Comparison of ENCODE assay signal across 16 cellular contexts in genomic region chr13:35285677-35286076, GRCh38.
A peak's percentile ranks its signal among the peaks of the same experiment; 100 is the strongest.
DNase-seq lines count a peak whose midpoint lies in the region; ATAC-seq and TF ChIP-seq lines count a peak whose summit lies in the region.
"Had no signal": no experiment of that assay in that cellular context is flagged by ENCODE, and none has a peak within 500 bp of the region (broad histone marks: within the 10 kb centered on the region; RNA-seq: fewer than 3 reads in every experiment).

No MANE protein-coding gene starts in this region.

- H3K27me3 Mint-ChIP-seq in GM23338 (ENCODE audit: insufficient read depth, low read depth, poor library complexity): no peaks in the 10 kb centered on the region
- no peaks in the 10 kb centered on the region for H3K27me3 Mint-ChIP-seq in progenitor cell of endocrine pancreas
- H3K27me3 Mint-ChIP-seq: B cell had no signal

- no peaks in the 10 kb centered on the region for H3K9me2 ChIP-seq in GM23338 (ENCODE audit: insufficient read depth)

- H3K9me3 ChIP-seq in parathyroid adenoma (ENCODE audit: control insufficient read depth, low read length): no peaks in the 10 kb centered on the region
- H3K9me3 ChIP-seq: BLaER1 treated with 17β-estradiol and CSF1 and Interleukin-3, amounts not matched to agents 10 nM and 100 nM had no signal

- no peak overlapping the region for H3K56ac ChIP-seq in mesendoderm (ENCODE audit: low read length)

- DNase-seq in Right ventricle myocardium superior: no peak
- DNase-seq in Right ventricle myocardium inferior (ENCODE audit: missing footprints): no peak
- DNase-seq in GM23338 (ENCODE audit: low spot score): peak; percentile 15
- DNase-seq in mesendoderm: peak; percentile 2
- DNase-seq in A172 (ENCODE audit: low spot score): no peak
- no peak for DNase-seq in progenitor cell of endocrine pancreas (ENCODE audit: low spot score, unreplicated experiment)
- DNase-seq: Calu3; CD8-positive, alpha-beta T cell; DMS79 treated with DMSO at 0.1 percent for 48 hours; GF-D8; H9; IMR-90 had no signal

- no peaks in the 10 kb centered on the region for H3K79me2 ChIP-seq in GM23338 (replicated peaks; ENCODE audit: insufficient read depth)
- no peaks in the 10 kb centered on the region for H3K79me2 ChIP-seq in mesendoderm (ENCODE audit: control insufficient read depth, insufficient read depth, low read length)
- H3K79me2 ChIP-seq in parathyroid adenoma: no peaks in the 10 kb centered on the region

- no peak overlapping the region for H2AK5ac ChIP-seq in mesendoderm (ENCODE audit: low read length)

- H3K79me1 ChIP-seq in mesendoderm (ENCODE audit: low read length): no peaks in the 10 kb centered on the region

- H3K4me2 ChIP-seq in GM23338 (no peak overlapping the region), mesendoderm (ENCODE audit: low read length) (no peak overlapping the region), parathyroid adenoma (ENCODE audit: low read length) (no peak overlapping the region)
- H3K4me2 ChIP-seq: BLaER1 treated with 17β-estradiol and CSF1 and Interleukin-3, amounts not matched to agents 10 nM and 100 nM had no signal

- H3K27me3 ChIP-seq in GM23338 (ENCODE audit: insufficient read depth) (no peaks in the 10 kb centered on the region), mesendoderm (ENCODE audit: insufficient read depth, low read length, poor library complexity) (no peaks in the 10 kb centered on the region), parathyroid adenoma (ENCODE audit: control insufficient read depth, insufficient read depth, low read length) (no peaks in the 10 kb centered on the region)
- H3K27me3 ChIP-seq: BLaER1 treated with 17β-estradiol and CSF1 and Interleukin-3, amounts not matched to agents 10 nM and 100 nM had no signal

- no peak for TF ChIP-seq CTCF in GM23338 (conservative IDR thresholded peaks at IDR 0.05; ENCODE audit: low read depth in 2 of 2)
- TF ChIP-seq CTCF in parathyroid adenoma (IDR thresholded peaks at IDR 0.05): no peak
- TF ChIP-seq CTCF in progenitor cell of endocrine pancreas (IDR thresholded peaks at IDR 0.05; ENCODE audit: unreplicated experiment): no peak

- H2BK120ac ChIP-seq in mesendoderm (ENCODE audit: low read depth, low read length): no peak overlapping the region

- H4K20me1 ChIP-seq in GM23338 (replicated peaks; ENCODE audit: insufficient read depth): no peaks in the 10 kb centered on the region
- H4K20me1 ChIP-seq: BLaER1 treated with 17β-estradiol and CSF1 and Interleukin-3, amounts not matched to agents 10 nM and 100 nM had no signal

- H3K4me1 ChIP-seq in GM23338 (ENCODE audit: insufficient read depth) (peaks cover 4% of the 10 kb centered on the region; the same call in 1 of the 2 replicates), mesendoderm (ENCODE audit: control insufficient read depth, low read depth, low read length) (no peaks in the 10 kb centered on the region), parathyroid adenoma (no peaks in the 10 kb centered on the region)
- H3K4me1 ChIP-seq: BLaER1 treated with 17β-estradiol and CSF1 and Interleukin-3, amounts not matched to agents 10 nM and 100 nM had no signal

- H4K5ac ChIP-seq in mesendoderm (ENCODE audit: low read length): no peak overlapping the region

- ATAC-seq in Right ventricle myocardium superior (ENCODE audit: poor library complexity) (peak; percentile 38), Right ventricle myocardium inferior (no peak), GM23338 (peak; percentile 36; the same call in 2 of the 3 replicates)
- ATAC-seq: CD8-positive, alpha-beta T cell had no signal

- no peaks in the 10 kb centered on the region for H3F3A ChIP-seq in GM23338 (replicated peaks; ENCODE audit: low read depth)

- no peak overlapping the region for H4K8ac ChIP-seq in mesendoderm (ENCODE audit: low read depth, low read length)

- no peak overlapping the region for H3K18ac ChIP-seq in mesendoderm (ENCODE audit: low read length)

- WGBS in mesendoderm (ENCODE audit: extremely low coverage, insufficient coverage, low lambda C conversion rate): no CpG with 5 or more reads among the region's 4 CpGs

- H3K4me1 Mint-ChIP-seq in GM23338: peaks cover 7% of the 10 kb centered on the region
- peaks cover 9% of the 10 kb centered on the region for H3K4me1 Mint-ChIP-seq in progenitor cell of endocrine pancreas (ENCODE audit: low read depth)
- H3K4me1 Mint-ChIP-seq: B cell had no signal

- no peak overlapping the region for H3K27ac Mint-ChIP-seq in GM23338
- no peak overlapping the region for H3K27ac Mint-ChIP-seq in progenitor cell of endocrine pancreas
- H3K27ac Mint-ChIP-seq: B cell; CD8-positive, alpha-beta T cell had no signal

- H3K36me3 Mint-ChIP-seq in GM23338 (ENCODE audit: low read depth) (no peaks in the 10 kb centered on the region), progenitor cell of endocrine pancreas (ENCODE audit: insufficient read depth) (no peaks in the 10 kb centered on the region)
- H3K36me3 Mint-ChIP-seq: CD8-positive, alpha-beta T cell had no signal

- no peak overlapping the region for H3K4ac ChIP-seq in mesendoderm (ENCODE audit: low read depth, low read length)

- intact Hi-C loops in Right ventricle myocardium superior (cut with DNase I): no loop called here
- intact Hi-C loops in Right ventricle myocardium inferior (cut with DNase I): no loop called here

- H2BK15ac ChIP-seq in mesendoderm (replicated peaks; ENCODE audit: low read depth): no peak overlapping the region

- no peak overlapping the region for H3K4me3 Mint-ChIP-seq in GM23338
- no peak overlapping the region for H3K4me3 Mint-ChIP-seq in progenitor cell of endocrine pancreas (ENCODE audit: low read depth)
- H3K4me3 Mint-ChIP-seq: B cell; CD8-positive, alpha-beta T cell; H9 had no signal

- H3K9ac ChIP-seq in mesendoderm (ENCODE audit: low read length) (no peak overlapping the region), parathyroid adenoma (no peak overlapping the region)
- H3K9ac ChIP-seq: BLaER1 treated with 17β-estradiol and CSF1 and Interleukin-3, amounts not matched to agents 10 nM and 100 nM had no signal

- H2BK5ac ChIP-seq in mesendoderm (ENCODE audit: low read length): no peak overlapping the region

- no peaks in the 10 kb centered on the region for H3K9me3 Mint-ChIP-seq in GM23338
- H3K9me3 Mint-ChIP-seq in progenitor cell of endocrine pancreas (ENCODE audit: low read depth): no peaks in the 10 kb centered on the region
- H3K9me3 Mint-ChIP-seq: CD8-positive, alpha-beta T cell; H9 had no signal

- H3K4me3 ChIP-seq in GM23338 (no peak overlapping the region), mesendoderm (ENCODE audit: low read length) (no peak overlapping the region), parathyroid adenoma (ENCODE audit: low read depth, low read length) (no peak overlapping the region)
- H3K4me3 ChIP-seq: BLaER1 treated with 17β-estradiol and CSF1 and Interleukin-3, amounts not matched to agents 10 nM and 100 nM had no signal

- H2AFZ ChIP-seq in GM23338 (no peak overlapping the region), parathyroid adenoma (peak overlapping the region; percentile 5)

- H3K36me3 ChIP-seq in GM23338 (ENCODE audit: insufficient read depth) (no peaks in the 10 kb centered on the region), mesendoderm (ENCODE audit: control insufficient read depth, insufficient read depth, low read length) (no peaks in the 10 kb centered on the region), parathyroid adenoma (ENCODE audit: control insufficient read depth, insufficient read depth, low read length) (no peaks in the 10 kb centered on the region)
- H3K36me3 ChIP-seq: BLaER1 treated with 17β-estradiol and CSF1 and Interleukin-3, amounts not matched to agents 10 nM and 100 nM had no signal

- H3K27ac ChIP-seq in GM23338 (ENCODE audit: low read depth): no peak overlapping the region
- no peak overlapping the region for H3K27ac ChIP-seq in mesendoderm (ENCODE audit: low read depth, low read length)
- H3K27ac ChIP-seq in parathyroid adenoma: no peak overlapping the region
- H3K27ac ChIP-seq: 22Rv1; BLaER1 treated with 17β-estradiol and CSF1 and Interleukin-3, amounts not matched to agents 10 nM and 100 nM had no signal

- no peak overlapping the region for H3K23ac ChIP-seq in mesendoderm (ENCODE audit: low read length)

TF ChIP-seq in GM23338, 12 proteins besides CTCF, POLR2A, EP300 and RAD21 (continues in another document):
- TF ChIP-seq ZNF114 (CRISPR knock-in tag; IDR thresholded peaks at IDR 0.05): no peak
- TF ChIP-seq POLR2AphosphoS5 (IDR thresholded peaks at IDR 0.05; ENCODE audit: low read depth): no peak
- TF ChIP-seq EZH2phosphoT487 (IDR thresholded peaks at IDR 0.05; ENCODE audit: unreplicated experiment): no peak
- no peak for TF ChIP-seq NANOG (IDR thresholded peaks at IDR 0.05; ENCODE audit: borderline replicate concordance)
- no peak for TF ChIP-seq CREB1 (CRISPR knock-in tag; IDR thresholded peaks at IDR 0.05; ENCODE audit: low read depth)
- no peak for TF ChIP-seq EZH2 (IDR thresholded peaks at IDR 0.05; ENCODE audit: low read depth, unreplicated experiment)

Comparison
In these comparisons a context has a peak if more than half of its experiments do, and no peak if none do; other contexts are left out.
1. DNase-seq: peak in GM23338 (single experiment) and mesendoderm (single experiment); none in Right ventricle myocardium superior (single experiment), Right ventricle myocardium inferior (single experiment), A172 (single experiment) and progenitor cell of endocrine pancreas (single experiment).